In the genomic region with DNA sequence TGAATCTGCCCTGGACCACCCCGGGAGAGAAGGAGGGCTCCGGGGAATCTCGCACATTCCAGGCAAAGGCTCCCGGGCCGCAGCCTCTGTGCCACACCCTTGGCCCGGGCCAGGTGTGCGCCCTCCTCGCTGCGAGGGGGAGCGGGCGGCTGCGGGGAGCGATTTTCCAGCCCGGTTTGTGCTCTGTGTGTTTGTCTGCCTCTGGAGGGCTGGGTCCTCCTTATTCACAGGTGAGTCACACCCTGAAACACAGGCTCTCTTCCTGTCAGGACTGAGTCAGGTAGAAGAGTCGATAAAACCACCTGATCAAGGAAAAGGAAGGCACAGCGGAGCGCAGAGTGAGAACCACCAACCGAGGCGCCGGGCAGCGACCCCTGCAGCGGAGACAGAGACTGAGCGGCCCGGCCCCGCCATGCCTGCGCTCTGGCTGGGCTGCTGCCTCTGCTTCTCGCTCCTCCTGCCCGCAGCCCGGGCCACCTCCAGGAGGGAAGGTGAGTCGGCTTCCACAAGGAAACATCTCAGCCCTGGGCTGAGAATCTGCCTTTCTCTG, we compare ENCODE assay signal across 1 cellular context.
TF ChIP-seq lines count a peak whose summit lies in the region.

A gene (plus strand): TSS at position 324 of the 550 bp plus-strand sequence. CDS start 89 bp downstream, at position 413.

TF ChIP-seq in GM23338, 12 proteins besides CTCF, POLR2A, EP300 and RAD21:
- no peak; the same call in 1 of the 2 replicates for TF ChIP-seq NANOG (IDR thresholded peaks at IDR 0.05; ENCODE audit: borderline replicate concordance)
- TF ChIP-seq, protein P1, sequence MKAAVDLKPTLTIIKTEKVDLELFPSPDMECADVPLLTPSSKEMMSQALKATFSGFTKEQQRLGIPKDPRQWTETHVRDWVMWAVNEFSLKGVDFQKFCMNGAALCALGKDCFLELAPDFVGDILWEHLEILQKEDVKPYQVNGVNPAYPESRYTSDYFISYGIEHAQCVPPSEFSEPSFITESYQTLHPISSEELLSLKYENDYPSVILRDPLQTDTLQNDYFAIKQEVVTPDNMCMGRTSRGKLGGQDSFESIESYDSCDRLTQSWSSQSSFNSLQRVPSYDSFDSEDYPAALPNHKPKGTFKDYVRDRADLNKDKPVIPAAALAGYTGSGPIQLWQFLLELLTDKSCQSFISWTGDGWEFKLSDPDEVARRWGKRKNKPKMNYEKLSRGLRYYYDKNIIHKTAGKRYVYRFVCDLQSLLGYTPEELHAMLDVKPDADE (IDR thresholded peaks at IDR 0.05): peak; percentile 31; the same call in 1 of the 2 replicates
- peak; percentile 57; the same call in 1 of the 2 replicates for TF ChIP-seq POLR2AphosphoS5 (IDR thresholded peaks at IDR 0.05; ENCODE audit: low read depth)
- TF ChIP-seq, protein P2, sequence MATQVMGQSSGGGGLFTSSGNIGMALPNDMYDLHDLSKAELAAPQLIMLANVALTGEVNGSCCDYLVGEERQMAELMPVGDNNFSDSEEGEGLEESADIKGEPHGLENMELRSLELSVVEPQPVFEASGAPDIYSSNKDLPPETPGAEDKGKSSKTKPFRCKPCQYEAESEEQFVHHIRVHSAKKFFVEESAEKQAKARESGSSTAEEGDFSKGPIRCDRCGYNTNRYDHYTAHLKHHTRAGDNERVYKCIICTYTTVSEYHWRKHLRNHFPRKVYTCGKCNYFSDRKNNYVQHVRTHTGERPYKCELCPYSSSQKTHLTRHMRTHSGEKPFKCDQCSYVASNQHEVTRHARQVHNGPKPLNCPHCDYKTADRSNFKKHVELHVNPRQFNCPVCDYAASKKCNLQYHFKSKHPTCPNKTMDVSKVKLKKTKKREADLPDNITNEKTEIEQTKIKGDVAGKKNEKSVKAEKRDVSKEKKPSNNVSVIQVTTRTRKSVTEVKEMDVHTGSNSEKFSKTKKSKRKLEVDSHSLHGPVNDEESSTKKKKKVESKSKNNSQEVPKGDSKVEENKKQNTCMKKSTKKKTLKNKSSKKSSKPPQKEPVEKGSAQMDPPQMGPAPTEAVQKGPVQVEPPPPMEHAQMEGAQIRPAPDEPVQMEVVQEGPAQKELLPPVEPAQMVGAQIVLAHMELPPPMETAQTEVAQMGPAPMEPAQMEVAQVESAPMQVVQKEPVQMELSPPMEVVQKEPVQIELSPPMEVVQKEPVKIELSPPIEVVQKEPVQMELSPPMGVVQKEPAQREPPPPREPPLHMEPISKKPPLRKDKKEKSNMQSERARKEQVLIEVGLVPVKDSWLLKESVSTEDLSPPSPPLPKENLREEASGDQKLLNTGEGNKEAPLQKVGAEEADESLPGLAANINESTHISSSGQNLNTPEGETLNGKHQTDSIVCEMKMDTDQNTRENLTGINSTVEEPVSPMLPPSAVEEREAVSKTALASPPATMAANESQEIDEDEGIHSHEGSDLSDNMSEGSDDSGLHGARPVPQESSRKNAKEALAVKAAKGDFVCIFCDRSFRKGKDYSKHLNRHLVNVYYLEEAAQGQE (IDR thresholded peaks at IDR 0.05; ENCODE audit: unreplicated experiment): no peak
- no peak for TF ChIP-seq EZH2phosphoT487 (IDR thresholded peaks at IDR 0.05; ENCODE audit: unreplicated experiment)
